7 cellular contexts compared by ENCODE assay signal in the genomic region with DNA sequence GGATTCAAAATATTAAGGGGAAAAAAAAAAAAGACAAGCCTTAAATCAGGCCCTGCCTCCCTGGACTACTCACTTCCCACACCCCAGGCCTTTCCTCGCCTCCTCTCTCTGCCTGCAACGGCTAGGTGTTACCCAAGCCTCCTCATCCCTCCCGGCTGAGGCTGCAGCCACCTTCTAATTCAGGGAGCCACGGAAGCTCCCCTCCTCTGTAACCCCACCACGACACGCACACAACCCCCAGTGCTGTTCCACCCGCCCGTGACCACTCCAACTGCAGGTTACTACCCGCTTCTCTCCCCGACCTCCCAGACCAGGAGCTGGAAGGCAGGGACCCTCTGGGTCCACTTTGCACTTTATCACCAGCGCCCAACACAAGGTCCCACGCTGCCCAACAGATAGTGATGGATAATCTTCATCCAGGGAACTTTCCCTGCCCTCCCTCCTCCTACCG. TPM values are rescaled to one million over a fixed set of nuclear protein-coding genes. Genes with fewer than 3 reads are reported as not detected.
DNase-seq lines count a peak whose midpoint lies in the region; ATAC-seq and TF ChIP-seq lines count a peak whose summit lies in the region.

No MANE protein-coding gene starts in this region.

- H3K4me3 ChIP-seq in iPS-11a (ENCODE audit: low read depth, low read length) (peak overlapping the region; percentile 76), stomach (peak overlapping the region; percentile 56 to 69 (median 62))

- DNase-seq in HPDE6-E6E7 (ENCODE audit: extremely low spot score) = peak; percentile 68
- DNase-seq in activated CD8-positive, alpha-beta T cell treated with anti-CD3 and anti-CD28 coated beads, Interleukin-2, amount 10 ng/mL, durations not matched to agents 7 days and 5 days = no peak
- no peak for DNase-seq in stomach
- DNase-seq in NCI-H774 (lab: John Stamatoyannopoulos, UW) = no peak
- no peak for DNase-seq in NCI-H1048 (lab: John Stamatoyannopoulos, UW)

- TF ChIP-seq CTCF in stomach (IDR thresholded peaks at IDR 0.05) = no peak

- H3K9me3 Mint-ChIP-seq in activated CD8-positive, alpha-beta T cell treated with anti-CD3 and anti-CD28 coated beads, Interleukin-2, amount 10 ng/mL, durations not matched to agents 7 days and 5 days (ENCODE audit: insufficient read depth) = no peaks in the 10 kb centered on the region

- ATAC-seq in activated CD8-positive, alpha-beta T cell treated with anti-CD3 and anti-CD28 coated beads, Interleukin-2, amount 10 ng/mL, durations not matched to agents 7 days and 5 days = no peak
- ATAC-seq in HG02571 (IDR thresholded peaks at IDR 0.05; ENCODE audit: unreplicated experiment) = no peak

- POLR2A ChIA-PET in activated CD8-positive, alpha-beta T cell treated with anti-CD3 and anti-CD28 coated beads, Interleukin-2, amount 10 ng/mL, durations not matched to agents 7 days and 5 days (lab: Charles Lee) = no interaction called here

- intact Hi-C loops in stomach (cut with DNase I; ENCODE audit: low total_unique reads) = no loop called here

- no peak overlapping the region for H3K27ac Mint-ChIP-seq in activated CD8-positive, alpha-beta T cell treated with anti-CD3 and anti-CD28 coated beads, Interleukin-2, amount 10 ng/mL, durations not matched to agents 7 days and 5 days

- peaks cover 15% of the 10 kb centered on the region for H3K4me1 Mint-ChIP-seq in activated CD8-positive, alpha-beta T cell treated with anti-CD3 and anti-CD28 coated beads, Interleukin-2, amount 10 ng/mL, durations not matched to agents 7 days and 5 days (ENCODE audit: low read depth)

- TF ChIP-seq POLR2A in stomach (IDR thresholded peaks at IDR 0.05) = no peak

- H3K27me3 ChIP-seq in stomach = peaks cover 0 to 29% (median 11%) of the 10 kb centered on the region in 3 donors

- peaks cover 10 to 22% (median 17%) of the 10 kb centered on the region in 4 donors for H3K4me1 ChIP-seq in stomach

- peak overlapping the region in 2 of 5 donors; percentile 54 to 85 for H3K27ac ChIP-seq in stomach

- TF ChIP-seq EP300 in stomach (IDR thresholded peaks at IDR 0.05) = no peak

- H3K36me3 Mint-ChIP-seq in activated CD8-positive, alpha-beta T cell treated with anti-CD3 and anti-CD28 coated beads, Interleukin-2, amount 10 ng/mL, durations not matched to agents 7 days and 5 days (ENCODE audit: low read depth) = no peaks in the 10 kb centered on the region

- peaks cover 48% of the 10 kb centered on the region for H3K27me3 Mint-ChIP-seq in activated CD8-positive, alpha-beta T cell treated with anti-CD3 and anti-CD28 coated beads, Interleukin-2, amount 10 ng/mL, durations not matched to agents 7 days and 5 days (ENCODE audit: low read depth)

- CTCF ChIA-PET in activated CD8-positive, alpha-beta T cell treated with anti-CD3 and anti-CD28 coated beads, Interleukin-2, amount 10 ng/mL, durations not matched to agents 7 days and 5 days (lab: Charles Lee) = no interaction called here

- no peaks in the 10 kb centered on the region for H3K9me3 ChIP-seq in stomach

- peak overlapping the region; percentile 57 for H3K4me3 Mint-ChIP-seq in activated CD8-positive, alpha-beta T cell treated with anti-CD3 and anti-CD28 coated beads, Interleukin-2, amount 10 ng/mL, durations not matched to agents 7 days and 5 days

- peaks cover 0 to 7% (median 0%) of the 10 kb centered on the region in 4 donors for H3K36me3 ChIP-seq in stomach

- 26 to 51% (median 48%) methylated on average over 13 of the region's 13 CpGs for WGBS in stomach, 5 donors

RNA-seq across cellular contexts. Expression of gene KIF7, which starts 0.9 kb away (rescaled TPM):
- total RNA-seq in activated CD8-positive, alpha-beta T cell treated with anti-CD3 and anti-CD28 coated beads, Interleukin-2, amount 10 ng/mL, durations not matched to agents 7 days and 5 days = under 1 TPM; 0.21 to 0.37 TPM
- 10 to 100 TPM in 1 of 5 donors, 1 to 10 TPM in 3, not detected in 1; 3.0 to 13.9 (median 7.9) TPM for total RNA-seq in stomach
- 1 to 10 TPM; 1.7 to 2.3 (median 1.7) TPM for polyA plus RNA-seq in stomach

RNA-seq across cellular contexts. Expression of gene PLIN1, which starts 24.8 kb away (rescaled TPM):
- not detected for total RNA-seq in activated CD8-positive, alpha-beta T cell treated with anti-CD3 and anti-CD28 coated beads, Interleukin-2, amount 10 ng/mL, durations not matched to agents 7 days and 5 days
- total RNA-seq in stomach = 1 to 10 TPM; 2.2 to 7.6 (median 3.8) TPM
- polyA plus RNA-seq in stomach = 1 to 10 TPM in 2 of 3 donors, under 1 TPM in 1; 0.12 to 5.5 (median 1.6) TPM

RNA-seq across cellular contexts. Expression of gene PEX11A, which starts 36.2 kb away (rescaled TPM):
- 1 to 10 TPM; 1.4 to 1.8 TPM for total RNA-seq in activated CD8-positive, alpha-beta T cell treated with anti-CD3 and anti-CD28 coated beads, Interleukin-2, amount 10 ng/mL, durations not matched to agents 7 days and 5 days
- 10 to 100 TPM in 1 of 5 donors, 1 to 10 TPM in 3, not detected in 1; 2.3 to 11.2 (median 2.9) TPM for total RNA-seq in stomach
- polyA plus RNA-seq in stomach = 1 to 10 TPM; 6.8 to 8.1 (median 7.5) TPM

RNA-seq across cellular contexts. Expression of gene WDR93, which starts 36.3 kb away (rescaled TPM):
- not detected for total RNA-seq in activated CD8-positive, alpha-beta T cell treated with anti-CD3 and anti-CD28 coated beads, Interleukin-2, amount 10 ng/mL, durations not matched to agents 7 days and 5 days
- total RNA-seq in stomach = not detected
- under 1 TPM in 1 of 3 donors, not detected in 2; 0.10 TPM for polyA plus RNA-seq in stomach
